Comparison of ENCODE assay signal across 1 cellular context in genomic region chr9:97954550-97954989, GRCh38.
TF ChIP-seq lines count a peak whose summit lies in the region.

No MANE protein-coding gene starts in this region.

TF ChIP-seq in K562, 482 proteins besides CTCF, POLR2A, EP300 and RAD21 (continued from another document):
- TF ChIP-seq FOSL1 (tag; conservative IDR thresholded peaks at IDR 0.05) (no peak), ZKSCAN1 (IDR thresholded peaks at IDR 0.05; ENCODE audit: low read depth, low read length) (no peak), ARID2 (IDR thresholded peaks at IDR 0.05) (peak; percentile 85)
TF ChIP-seq in K562: peak in this region for 59.
